In the genomic region with DNA sequence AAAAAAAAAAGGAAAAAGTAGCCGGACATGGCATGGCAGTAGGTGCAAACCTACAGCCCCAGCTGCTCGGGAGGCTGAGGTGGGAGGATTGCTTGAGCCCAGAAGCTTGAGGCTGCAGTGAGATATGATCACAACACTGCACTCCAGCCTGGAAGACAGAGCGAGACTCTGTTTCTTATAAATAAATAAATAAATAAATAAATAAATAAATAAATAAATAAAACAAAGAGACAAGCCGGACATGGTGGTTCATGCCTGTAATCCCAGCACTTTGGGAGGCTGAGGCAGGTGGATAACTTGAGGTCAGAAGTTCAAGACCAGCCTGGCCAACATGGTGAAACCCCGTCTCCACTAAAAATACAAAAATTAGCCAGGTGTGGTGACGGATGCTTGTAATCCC, we compare ENCODE assay signal across 1 cellular context.
TF ChIP-seq lines count a peak whose summit lies in the region.

No MANE protein-coding gene starts in this region.

TF ChIP-seq in HEK293, 187 proteins besides CTCF, POLR2A, EP300 and RAD21 (continued from another document):
- TF ChIP-seq, protein P1, sequence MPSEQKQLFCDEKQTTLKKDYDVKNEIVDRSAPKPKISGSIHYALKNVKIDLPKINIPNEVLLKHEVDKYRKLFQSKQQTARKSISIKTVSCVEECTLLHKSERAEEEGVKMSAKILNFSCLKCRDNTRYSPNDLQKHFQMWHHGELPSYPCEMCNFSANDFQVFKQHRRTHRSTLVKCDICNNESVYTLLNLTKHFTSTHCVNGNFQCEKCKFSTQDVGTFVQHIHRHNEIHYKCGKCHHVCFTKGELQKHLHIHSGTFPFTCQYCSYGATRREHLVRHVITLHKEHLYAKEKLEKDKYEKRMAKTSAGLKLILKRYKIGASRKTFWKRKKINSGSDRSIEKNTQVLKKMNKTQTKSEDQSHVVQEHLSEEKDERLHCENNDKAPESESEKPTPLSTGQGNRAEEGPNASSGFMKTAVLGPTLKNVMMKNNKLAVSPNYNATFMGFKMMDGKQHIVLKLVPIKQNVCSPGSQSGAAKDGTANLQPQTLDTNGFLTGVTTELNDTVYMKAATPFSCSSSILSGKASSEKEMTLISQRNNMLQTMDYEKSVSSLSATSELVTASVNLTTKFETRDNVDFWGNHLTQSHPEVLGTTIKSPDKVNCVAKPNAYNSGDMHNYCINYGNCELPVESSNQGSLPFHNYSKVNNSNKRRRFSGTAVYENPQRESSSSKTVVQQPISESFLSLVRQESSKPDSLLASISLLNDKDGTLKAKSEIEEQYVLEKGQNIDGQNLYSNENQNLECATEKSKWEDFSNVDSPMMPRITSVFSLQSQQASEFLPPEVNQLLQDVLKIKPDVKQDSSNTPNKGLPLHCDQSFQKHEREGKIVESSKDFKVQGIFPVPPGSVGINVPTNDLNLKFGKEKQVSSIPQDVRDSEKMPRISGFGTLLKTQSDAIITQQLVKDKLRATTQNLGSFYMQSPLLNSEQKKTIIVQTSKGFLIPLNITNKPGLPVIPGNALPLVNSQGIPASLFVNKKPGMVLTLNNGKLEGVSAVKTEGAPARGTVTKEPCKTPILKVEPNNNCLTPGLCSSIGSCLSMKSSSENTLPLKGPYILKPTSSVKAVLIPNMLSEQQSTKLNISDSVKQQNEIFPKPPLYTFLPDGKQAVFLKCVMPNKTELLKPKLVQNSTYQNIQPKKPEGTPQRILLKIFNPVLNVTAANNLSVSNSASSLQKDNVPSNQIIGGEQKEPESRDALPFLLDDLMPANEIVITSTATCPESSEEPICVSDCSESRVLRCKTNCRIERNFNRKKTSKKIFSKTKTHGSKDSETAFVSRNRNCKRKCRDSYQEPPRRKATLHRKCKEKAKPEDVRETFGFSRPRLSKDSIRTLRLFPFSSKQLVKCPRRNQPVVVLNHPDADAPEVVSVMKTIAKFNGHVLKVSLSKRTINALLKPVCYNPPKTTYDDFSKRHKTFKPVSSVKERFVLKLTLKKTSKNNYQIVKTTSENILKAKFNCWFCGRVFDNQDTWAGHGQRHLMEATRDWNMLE (tag by site-specific recombination; conservative IDR thresholded peaks at IDR 0.05; ENCODE audit: low read depth) = peak; percentile 77
- 0 out of 2 replicates have a peak, but pooled peaks have one; percentile 5 for TF ChIP-seq ZNF639 (tag by site-specific recombination; IDR thresholded peaks at IDR 0.05)
- peak; percentile 60; the same call in 1 of the 2 replicates for TF ChIP-seq ZNF394 (tag by site-specific recombination; IDR thresholded peaks at IDR 0.05; ENCODE audit: borderline replicate concordance)
- peak; percentile 51 for TF ChIP-seq ZBTB11 (tag by site-specific recombination; conservative IDR thresholded peaks at IDR 0.05; ENCODE audit: low read depth)
- TF ChIP-seq ZNF404 (tag by site-specific recombination; IDR thresholded peaks at IDR 0.05) = 0 out of 2 replicates have a peak, but pooled peaks have one; percentile 8
- TF ChIP-seq ZNF791 (tag by site-specific recombination; IDR thresholded peaks at IDR 0.05) = peak; percentile 62; the same call in 1 of the 2 replicates
- TF ChIP-seq ZNF560 (tag by site-specific recombination; IDR thresholded peaks at IDR 0.05; ENCODE audit: borderline replicate concordance) = peak; percentile 61; the same call in 1 of the 2 replicates
- TF ChIP-seq ZNF623 (tag by site-specific recombination; IDR thresholded peaks at IDR 0.05) = peak; percentile 68
- TF ChIP-seq ZNF266 (tag by site-specific recombination; IDR thresholded peaks at IDR 0.05; ENCODE audit: low read depth) = peak; percentile 53; the same call in 1 of the 2 replicates
- TF ChIP-seq ZNF433 (tag by site-specific recombination; IDR thresholded peaks at IDR 0.05; ENCODE audit: low read depth) = 0 out of 2 replicates have a peak, but pooled peaks have one; percentile 22
- peak; percentile 62 for TF ChIP-seq ZNF426 (tag by site-specific recombination; IDR thresholded peaks at IDR 0.05)
- peak; percentile 44; the same call in 1 of the 2 replicates for TF ChIP-seq REST (tag by site-specific recombination; IDR thresholded peaks at IDR 0.05)
- 0 out of 2 replicates have a peak, but pooled peaks have one; percentile 44 for TF ChIP-seq ZNF558 (tag by site-specific recombination; IDR thresholded peaks at IDR 0.05)
- 0 out of 2 replicates have a peak, but pooled peaks have one; percentile 24 for TF ChIP-seq ZNF138 (tag by site-specific recombination; IDR thresholded peaks at IDR 0.05; ENCODE audit: borderline replicate concordance)
- 0 out of 2 replicates have a peak, but pooled peaks have one; percentile 51 for TF ChIP-seq ZNF354C (tag by site-specific recombination; IDR thresholded peaks at IDR 0.05; ENCODE audit: borderline replicate concordance, low read depth)
